ENCODE assay signal across 22 cellular contexts in genomic region chr7:47039089-47039648, GRCh38.
DNase-seq lines count a peak whose midpoint lies in the region; ATAC-seq and TF ChIP-seq lines count a peak whose summit lies in the region.
"Had no signal": no experiment of that assay in that cellular context is flagged by ENCODE, and none has a peak within 500 bp of the region (broad histone marks: within the 10 kb centered on the region; RNA-seq: fewer than 3 reads in every experiment).

No MANE protein-coding gene starts in this region.

- in situ Hi-C loops in transverse colon (cut with MboI; ENCODE audit: low pct_ligation_motif_present in 1 of 4, low pct_unique_long_range_greater_than_20kb in 1 of 4, low sequenced_read_pairs in 3 of 4) = loop anchor here in 1 of 4 donors (25.0 kb wide), 1 partner anchor 102 kb away; no protein-coding TSS in a partner anchor

- H3K27ac ChIP-seq in esophagus muscularis mucosa (replicated peaks in 1 of 4) (peak overlapping the region; percentile 47 to 64 (median 62)), transverse colon (peak overlapping the region in 1 of 4 donors; percentile 7)
- H3K27ac ChIP-seq: epithelial cell of prostate, HL-60, SJCRH30 had no signal

- H3K27me3 Mint-ChIP-seq in neural crest cell (ENCODE audit: low read depth) (no peaks in the 10 kb centered on the region), type B pancreatic cell (no peaks in the 10 kb centered on the region)
- H3K27me3 Mint-ChIP-seq: activated CD4-positive, alpha-beta T cell treated with anti-CD3 and anti-CD28 coated beads, Interleukin-2, amount 10 ng/mL, durations not matched to agents 7 days and 5 days; activated naive CD8-positive, alpha-beta T cell; CD8-positive, alpha-beta memory T cell had no signal

- H3K9me3 ChIP-seq in esophagus muscularis mucosa (no peaks in the 10 kb centered on the region), transverse colon (no peaks in the 10 kb centered on the region)
- H3K9me3 ChIP-seq: SJCRH30 had no signal

- H3K4me3 Mint-ChIP-seq in neural crest cell (no peak overlapping the region), type B pancreatic cell (peak overlapping the region; percentile 1)
- H3K4me3 Mint-ChIP-seq: activated CD4-positive, alpha-beta T cell treated with anti-CD3 and anti-CD28 coated beads, Interleukin-2, amount 10 ng/mL, durations not matched to agents 7 days and 5 days; activated naive CD8-positive, alpha-beta T cell; activated T-cell treated with anti-CD3 and anti-CD28 coated beads, Interleukin-2, amount 50 U/mL, for 4 hours; CD8-positive, alpha-beta memory T cell; naive thymus-derived CD8-positive, alpha-beta T cell; stimulated activated memory B cell treated with anti-CD40 and anti-IgM and Interleukin-4, amounts not matched to agents 10 μg/mL and 1 μg/mL and 100 μg/mL, for 72 hours had no signal

- no peaks in the 10 kb centered on the region for H3K27me3 ChIP-seq in esophagus muscularis mucosa
- H3K27me3 ChIP-seq in transverse colon = no peaks in the 10 kb centered on the region
- H3K27me3 ChIP-seq: SJCRH30 had no signal

- H3K9me3 Mint-ChIP-seq in neural crest cell = peaks cover 3% of the 10 kb centered on the region
- H3K9me3 Mint-ChIP-seq in type B pancreatic cell = peaks cover 7% of the 10 kb centered on the region
- H3K9me3 Mint-ChIP-seq: activated CD4-positive, alpha-beta T cell treated with anti-CD3 and anti-CD28 coated beads, Interleukin-2, amount 10 ng/mL, durations not matched to agents 7 days and 5 days; activated T-cell treated with anti-CD3 and anti-CD28 coated beads, Interleukin-2, amount 50 U/mL, for 4 hours; stimulated activated memory B cell treated with anti-CD40 and anti-IgM and Interleukin-4, amounts not matched to agents 10 μg/mL and 1 μg/mL and 100 μg/mL, for 72 hours had no signal

- H3K36me3 Mint-ChIP-seq in neural crest cell (ENCODE audit: low read depth) (no peaks in the 10 kb centered on the region), type B pancreatic cell (no peaks in the 10 kb centered on the region)
- H3K36me3 Mint-ChIP-seq: activated naive CD8-positive, alpha-beta T cell; CD8-positive, alpha-beta memory T cell; naive thymus-derived CD8-positive, alpha-beta T cell; stimulated activated memory B cell treated with anti-CD40 and anti-IgM and Interleukin-4, amounts not matched to agents 10 μg/mL and 1 μg/mL and 100 μg/mL, for 72 hours had no signal

- WGBS in esophagus muscularis mucosa = 66% methylated on average over 6 of the region's 6 CpGs
- WGBS in transverse colon (ENCODE audit: low coverage in 1 of 2), 2 donors = 66 to 81% methylated on average over 2 to 6 of the region's 6 CpGs

- intact Hi-C loops in esophagus muscularis mucosa (cut with DNase I) = no loop called here
- intact Hi-C loops in transverse colon (cut with DNase I; ENCODE audit: low total_unique reads) = no loop called here

- TF ChIP-seq EP300 in esophagus muscularis mucosa (IDR thresholded peaks at IDR 0.05) (no peak), transverse colon (IDR thresholded peaks at IDR 0.05; ENCODE audit: low read depth) (no peak)

- TF ChIP-seq CTCF in esophagus muscularis mucosa (IDR thresholded peaks at IDR 0.05) = no peak
- TF ChIP-seq CTCF in neural crest cell (conservative IDR thresholded peaks at IDR 0.05) = no peak
- TF ChIP-seq CTCF in type B pancreatic cell (conservative IDR thresholded peaks at IDR 0.05) = no peak
- TF ChIP-seq CTCF in transverse colon (IDR thresholded peaks at IDR 0.05) = no peak

- H3K36me3 ChIP-seq in esophagus muscularis mucosa (no peaks in the 10 kb centered on the region), transverse colon (no peaks in the 10 kb centered on the region)
- H3K36me3 ChIP-seq: SJCRH30 had no signal

- H3K4me1 ChIP-seq in esophagus muscularis mucosa = peaks cover 27 to 32% (median 29%) of the 10 kb centered on the region in 4 donors
- peaks cover 0 to 3% (median 0%) of the 10 kb centered on the region in 4 donors for H3K4me1 ChIP-seq in transverse colon
- H3K4me1 ChIP-seq: SJCRH30 had no signal

- no peak for TF ChIP-seq POLR2A in esophagus muscularis mucosa (IDR thresholded peaks at IDR 0.05; ENCODE audit: low read depth)
- TF ChIP-seq POLR2A in transverse colon (IDR thresholded peaks at IDR 0.05) = no peak

- H3K4me3 ChIP-seq in esophagus muscularis mucosa (no peak overlapping the region), transverse colon (no peak overlapping the region)
- H3K4me3 ChIP-seq: SJCRH30 had no signal

- ATAC-seq in GM21576 (IDR thresholded peaks at IDR 0.05; ENCODE audit: unreplicated experiment) = no peak
- ATAC-seq: activated T-cell treated with anti-CD3 and anti-CD28 coated beads, Interleukin-2, amount 50 U/mL, for 4 hours; left colon; naive thymus-derived CD8-positive, alpha-beta T cell; stimulated activated memory B cell treated with anti-CD40 and anti-IgM and Interleukin-4, amounts not matched to agents 10 μg/mL and 1 μg/mL and 100 μg/mL, for 72 hours had no signal

- DNase-seq in NCI-H69 (lab: John Stamatoyannopoulos, UW) (peak; percentile 11), esophagus muscularis mucosa (ENCODE audit: extremely low spot score) (peak; percentile 70), neural crest cell (ENCODE audit: low read depth, low spot score) (no peak), type B pancreatic cell (ENCODE audit: extremely low spot score, unreplicated experiment) (no peak), C1 segment of cervical spinal cord (lab: John Stamatoyannopoulos, UW) (no peak), transverse colon (no peak), SKM-1 (lab: John Stamatoyannopoulos, UW; ENCODE audit: unreplicated experiment) (no peak)
- DNase-seq: activated CD4-positive, alpha-beta T cell treated with anti-CD3 and anti-CD28 coated beads, Interleukin-2, amount 10 ng/mL, durations not matched to agents 7 days and 5 days; activated T-cell treated with anti-CD3 and anti-CD28 coated beads, Interleukin-2, amount 50 U/mL, for 4 hours; CD8-positive, alpha-beta memory T cell; head of caudate nucleus; Karpas-422; left colon; naive thymus-derived CD8-positive, alpha-beta T cell; NCI-H1436 treated with DMSO at 0.1 percent for 48 hours; NCI-H446 treated with DMSO at 0.1 percent for 48 hours; SJCRH30 had no signal

- peak overlapping the region; percentile 63 for H3K27ac Mint-ChIP-seq in neural crest cell (ENCODE audit: unreplicated experiment)
- H3K27ac Mint-ChIP-seq in type B pancreatic cell = no peak overlapping the region
- H3K27ac Mint-ChIP-seq: activated CD4-positive, alpha-beta T cell treated with anti-CD3 and anti-CD28 coated beads, Interleukin-2, amount 10 ng/mL, durations not matched to agents 7 days and 5 days; activated naive CD8-positive, alpha-beta T cell; CD8-positive, alpha-beta memory T cell; naive thymus-derived CD8-positive, alpha-beta T cell; stimulated activated memory B cell treated with anti-CD40 and anti-IgM and Interleukin-4, amounts not matched to agents 10 μg/mL and 1 μg/mL and 100 μg/mL, for 72 hours had no signal

- H3K4me1 Mint-ChIP-seq in neural crest cell (peaks cover 61% of the 10 kb centered on the region), type B pancreatic cell (ENCODE audit: unreplicated experiment) (peaks cover 39% of the 10 kb centered on the region)
- H3K4me1 Mint-ChIP-seq: activated CD4-positive, alpha-beta T cell treated with anti-CD3 and anti-CD28 coated beads, Interleukin-2, amount 10 ng/mL, durations not matched to agents 7 days and 5 days; CD8-positive, alpha-beta memory T cell; naive thymus-derived CD8-positive, alpha-beta T cell; stimulated activated memory B cell treated with anti-CD40 and anti-IgM and Interleukin-4, amounts not matched to agents 10 μg/mL and 1 μg/mL and 100 μg/mL, for 72 hours had no signal

Comparison
In these comparisons a context has a peak if more than half of its experiments do, and no peak if none do; other contexts are left out.
1. DNase-seq: peak in NCI-H69 (single experiment) and esophagus muscularis mucosa (single experiment); none in neural crest cell (single experiment), type B pancreatic cell (single experiment), C1 segment of cervical spinal cord (0 of 14), transverse colon (single experiment) and SKM-1 (single experiment).